ENCODE assay signal across 11 cellular contexts in the genomic region with DNA sequence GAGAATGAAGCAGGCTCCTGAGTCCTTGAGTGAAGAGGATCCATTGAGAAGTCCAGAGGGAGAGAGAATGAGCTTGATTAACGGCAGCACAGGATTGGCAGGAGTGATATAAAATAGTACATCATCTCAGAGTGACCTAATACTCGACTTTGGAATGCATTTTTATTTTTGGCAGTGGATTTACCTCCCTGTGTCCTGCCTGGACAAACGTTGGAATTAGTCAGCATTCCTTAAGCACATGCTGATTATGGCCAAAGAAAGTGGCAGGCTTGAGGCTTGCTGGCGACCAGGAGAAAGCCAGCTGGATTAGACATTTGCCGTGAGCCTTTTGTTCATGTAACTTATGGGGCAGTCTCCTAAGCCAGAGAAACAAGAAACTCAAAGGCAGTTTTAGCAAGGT. TPM values are rescaled to one million over a fixed set of nuclear protein-coding genes. Genes with fewer than 3 reads are reported as not detected.
A peak's percentile ranks its signal among the peaks of the same experiment; 100 is the strongest.
DNase-seq lines count a peak whose midpoint lies in the region; ATAC-seq and TF ChIP-seq lines count a peak whose summit lies in the region.
"Had no signal": no experiment of that assay in that cellular context is flagged by ENCODE, and none has a peak within 500 bp of the region (broad histone marks: within the 10 kb centered on the region; RNA-seq: fewer than 3 reads in every experiment).

No MANE protein-coding gene starts in this region.

- peak overlapping the region; percentile 46 for H3K27ac ChIP-seq in WERI-Rb-1
- H3K27ac ChIP-seq in Peyer's patch = no peak overlapping the region

- DNase-seq in GM03348 (ENCODE audit: low spot score) (peak; percentile 78), WERI-Rb-1 (peak; percentile 51), foreskin melanocyte (peak; percentile 29), sciatic nerve (ENCODE audit: low spot score) (no peak), Peyer's patch (no peak), NCI-H146 (lab: John Stamatoyannopoulos, UW) (no peak)
- DNase-seq: activated CD4-positive, alpha-beta T cell treated with anti-CD3 and anti-CD28 coated beads, Interleukin-2, amount 50 U/mL, for 48 hours; DMS153; MM.1S had no signal

- no peaks in the 10 kb centered on the region for H3K27me3 ChIP-seq in WERI-Rb-1 (ENCODE audit: insufficient read depth, low read depth, severe bottlenecking)
- no peaks in the 10 kb centered on the region for H3K27me3 ChIP-seq in Peyer's patch

- ATAC-seq in sciatic nerve (peak; percentile 54), HG02798 (IDR thresholded peaks at IDR 0.05; ENCODE audit: poor library complexity, unreplicated experiment) (no peak), HG03108 (IDR thresholded peaks at IDR 0.05; ENCODE audit: unreplicated experiment) (no peak)

- H3K9me3 ChIP-seq in WERI-Rb-1 (ENCODE audit: severe bottlenecking) (no peaks in the 10 kb centered on the region), Peyer's patch (no peaks in the 10 kb centered on the region)

- H3K36me3 ChIP-seq in WERI-Rb-1 (peaks cover 40% of the 10 kb centered on the region), Peyer's patch (no peaks in the 10 kb centered on the region)

- H3K4me1 ChIP-seq in Peyer's patch = peaks cover 0 to 42% (median 2%) of the 10 kb centered on the region in 4 donors

- intact Hi-C loops in sciatic nerve (cut with DNase I) = no loop called here

- TF ChIP-seq POLR2A in Peyer's patch (IDR thresholded peaks at IDR 0.05) = no peak

- TF ChIP-seq CTCF in WERI-Rb-1 (IDR thresholded peaks at IDR 0.05; ENCODE audit: low read depth, low read length) (no peak), Peyer's patch (IDR thresholded peaks at IDR 0.05) (no peak)

- H3K4me3 ChIP-seq in WERI-Rb-1 (ENCODE audit: low read depth, low read length) = no peak overlapping the region
- H3K4me3 ChIP-seq in Peyer's patch = no peak overlapping the region

RNA-seq across cellular contexts. Expression of a gene that starts 22.9 kb away (rescaled TPM):
- 28.2 TPM for total RNA-seq in sciatic nerve
- 10 to 100 TPM; 13.6 to 29.7 (median 18.5) TPM for total RNA-seq in Peyer's patch

Comparison
In these comparisons a context has a peak if more than half of its experiments do, and no peak if none do; other contexts are left out.
1. DNase-seq: peak in GM03348 (single experiment), WERI-Rb-1 (single experiment) and foreskin melanocyte (single experiment); none in sciatic nerve (single experiment), Peyer's patch (0 of 3) and NCI-H146 (single experiment).